In genomic region chr6:89547286-89547685, GRCh38 we compare ENCODE assay signal across 25 cellular contexts.
"Had no signal": no experiment of that assay in that cellular context is flagged by ENCODE, and none has a peak within 500 bp of the region (broad histone marks: within the 10 kb centered on the region; RNA-seq: fewer than 3 reads in every experiment).

No MANE protein-coding gene starts in this region.

- H3K9me3 ChIP-seq: esophagus muscularis mucosa, gastrocnemius medialis, neutrophil, spleen, testis, tibial nerve, upper lobe of right lung, vagina had no signal

- H3K4me1 Mint-ChIP-seq: naive B cell; stimulated activated memory B cell treated with anti-CD40 and anti-IgM and Interleukin-4, amounts not matched to agents 10 μg/mL and 1 μg/mL and 100 μg/mL, for 72 hours; stimulated activated naive CD8-positive, alpha-beta T cell treated with anti-CD3 and anti-CD28 coated beads, Interleukin-15, amount 100 ng/mL, for 72 hours had no signal

- H3K9me3 Mint-ChIP-seq: nephron progenitor cell; stimulated activated memory B cell treated with anti-CD40 and anti-IgM and Interleukin-4, amounts not matched to agents 10 μg/mL and 1 μg/mL and 100 μg/mL, for 72 hours; stimulated activated naive CD8-positive, alpha-beta T cell treated with anti-CD3 and anti-CD28 coated beads, Interleukin-15, amount 100 ng/mL, for 72 hours had no signal

- H3K36me3 Mint-ChIP-seq: stimulated activated memory B cell treated with anti-CD40 and anti-IgM and Interleukin-4, amounts not matched to agents 10 μg/mL and 1 μg/mL and 100 μg/mL, for 72 hours had no signal

- H3K27ac ChIP-seq: epithelial cell of prostate, esophagus muscularis mucosa, gastrocnemius medialis, neutrophil, spleen, testis, tibial nerve, upper lobe of right lung, vagina had no signal

- H3K4me3 Mint-ChIP-seq: naive B cell; nephron progenitor cell; stimulated activated memory B cell treated with anti-CD40 and anti-IgM and Interleukin-4, amounts not matched to agents 10 μg/mL and 1 μg/mL and 100 μg/mL, for 72 hours; stimulated activated naive CD8-positive, alpha-beta T cell treated with anti-CD3 and anti-CD28 coated beads, Interleukin-15, amount 100 ng/mL, for 72 hours had no signal

- H3K27me3 Mint-ChIP-seq: stimulated activated memory B cell treated with anti-CD40 and anti-IgM and Interleukin-4, amounts not matched to agents 10 μg/mL and 1 μg/mL and 100 μg/mL, for 72 hours; stimulated activated naive CD8-positive, alpha-beta T cell treated with anti-CD3 and anti-CD28 coated beads, Interleukin-15, amount 100 ng/mL, for 72 hours had no signal

- H3K27ac Mint-ChIP-seq: naive B cell; nephron progenitor cell; stimulated activated memory B cell treated with anti-CD40 and anti-IgM and Interleukin-4, amounts not matched to agents 10 μg/mL and 1 μg/mL and 100 μg/mL, for 72 hours; stimulated activated naive CD8-positive, alpha-beta T cell treated with anti-CD3 and anti-CD28 coated beads, Interleukin-15, amount 100 ng/mL, for 72 hours had no signal

- H3K4me1 ChIP-seq: spleen, testis, tibial nerve, upper lobe of right lung, vagina had no signal

- DNase-seq: effector memory CD4-positive, alpha-beta T cell; gastrocnemius medialis; kidney; left cardiac atrium; left ventricle myocardium superior; mesenchymal stem cell; midbrain; naive B cell; nephron progenitor cell; posterior cingulate gyrus; spleen; stimulated activated CD4-positive, alpha-beta T cell treated with anti-CD3 and anti-CD28 coated beads, Interleukin-15, amount 100 ng/mL, for 24 hours; stimulated activated CD4-positive, alpha-beta T cell treated with anti-CD3 and anti-CD28 coated beads, Interleukin-1b, Interleukin-23, amount 100 ng/mL, for 48 hours; stimulated activated CD4-positive, alpha-beta T cell treated with anti-CD3 and anti-CD28 coated beads, Interleukin-4, amount 100 ng/mL, for 24 hours; stimulated activated naive CD8-positive, alpha-beta T cell treated with anti-CD3 and anti-CD28 coated beads, Interleukin-15, amount 100 ng/mL, for 72 hours; testis; upper lobe of right lung had no signal

- ATAC-seq: gastrocnemius medialis; left cardiac atrium; left ventricle myocardium superior; sciatic nerve; stimulated activated memory B cell treated with anti-CD40 and anti-IgM and Interleukin-4, amounts not matched to agents 10 μg/mL and 1 μg/mL and 100 μg/mL, for 72 hours; stimulated activated naive CD8-positive, alpha-beta T cell treated with anti-CD3 and anti-CD28 coated beads, Interleukin-15, amount 100 ng/mL, for 72 hours; upper lobe of right lung had no signal

- H3K4me3 ChIP-seq: esophagus muscularis mucosa, gastrocnemius medialis, lung, spleen, testis, tibial nerve, upper lobe of right lung, vagina had no signal

- H3K27me3 ChIP-seq: esophagus muscularis mucosa, gastrocnemius medialis, neutrophil, spleen, testis, tibial nerve, upper lobe of right lung, vagina had no signal

- H3K36me3 ChIP-seq: esophagus muscularis mucosa, gastrocnemius medialis, neutrophil, spleen, tibial nerve, upper lobe of right lung, vagina had no signal
